1 cellular context compared by ENCODE assay signal in the genomic region with DNA sequence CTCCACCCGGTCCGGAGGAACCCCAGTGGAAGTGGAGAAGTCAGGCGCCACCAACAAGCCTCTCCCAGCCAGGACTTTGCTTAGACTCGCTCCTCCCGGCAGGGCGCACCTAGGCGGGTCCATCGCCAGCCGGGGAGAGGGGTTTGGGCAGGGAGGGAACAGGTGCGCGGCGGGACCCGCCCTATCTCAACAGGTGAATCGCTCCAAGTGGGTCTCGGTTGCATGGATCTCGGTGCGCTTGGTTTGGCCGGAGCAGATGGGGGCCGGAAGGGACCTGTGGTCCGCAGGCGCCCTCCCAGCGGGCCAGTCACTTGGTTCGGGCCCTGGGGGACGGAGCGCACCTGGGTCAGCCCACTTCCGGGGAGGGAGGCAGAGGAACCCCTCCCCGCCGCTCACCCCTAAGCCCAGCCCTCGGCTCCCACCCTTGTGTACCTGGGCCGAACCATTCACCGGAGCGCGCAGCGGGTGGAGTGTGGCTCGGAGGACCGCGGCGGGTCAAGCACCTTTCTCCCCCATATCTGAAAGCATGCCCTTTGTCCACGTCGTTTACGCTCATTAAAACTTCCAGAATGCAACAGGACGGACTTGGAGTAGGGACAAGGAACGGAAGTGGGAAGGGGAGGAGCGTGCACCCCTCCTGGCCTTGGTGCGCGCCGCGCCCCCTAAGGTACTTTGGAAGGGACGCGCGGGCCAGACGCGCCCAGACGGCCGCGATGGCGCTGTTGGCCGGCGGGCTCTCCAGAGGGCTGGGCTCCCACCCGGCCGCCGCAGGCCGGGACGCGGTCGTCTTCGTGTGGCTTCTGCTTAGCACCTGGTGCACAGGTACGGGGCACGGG.
A peak's percentile ranks its signal among the peaks of the same experiment; 100 is the strongest.
TF ChIP-seq lines count a peak whose summit lies in the region.

A gene with protein sequence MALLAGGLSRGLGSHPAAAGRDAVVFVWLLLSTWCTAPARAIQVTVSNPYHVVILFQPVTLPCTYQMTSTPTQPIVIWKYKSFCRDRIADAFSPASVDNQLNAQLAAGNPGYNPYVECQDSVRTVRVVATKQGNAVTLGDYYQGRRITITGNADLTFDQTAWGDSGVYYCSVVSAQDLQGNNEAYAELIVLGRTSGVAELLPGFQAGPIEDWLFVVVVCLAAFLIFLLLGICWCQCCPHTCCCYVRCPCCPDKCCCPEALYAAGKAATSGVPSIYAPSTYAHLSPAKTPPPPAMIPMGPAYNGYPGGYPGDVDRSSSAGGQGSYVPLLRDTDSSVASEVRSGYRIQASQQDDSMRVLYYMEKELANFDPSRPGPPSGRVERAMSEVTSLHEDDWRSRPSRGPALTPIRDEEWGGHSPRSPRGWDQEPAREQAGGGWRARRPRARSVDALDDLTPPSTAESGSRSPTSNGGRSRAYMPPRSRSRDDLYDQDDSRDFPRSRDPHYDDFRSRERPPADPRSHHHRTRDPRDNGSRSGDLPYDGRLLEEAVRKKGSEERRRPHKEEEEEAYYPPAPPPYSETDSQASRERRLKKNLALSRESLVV (plus strand): TSS at position 693 of the 836 bp plus-strand sequence. CDS start 21 bp downstream, at position 714.

TF ChIP-seq in HepG2, 621 proteins besides CTCF, POLR2A, EP300 and RAD21 (continued from another document and continues in another):
- TF ChIP-seq, protein P1, sequence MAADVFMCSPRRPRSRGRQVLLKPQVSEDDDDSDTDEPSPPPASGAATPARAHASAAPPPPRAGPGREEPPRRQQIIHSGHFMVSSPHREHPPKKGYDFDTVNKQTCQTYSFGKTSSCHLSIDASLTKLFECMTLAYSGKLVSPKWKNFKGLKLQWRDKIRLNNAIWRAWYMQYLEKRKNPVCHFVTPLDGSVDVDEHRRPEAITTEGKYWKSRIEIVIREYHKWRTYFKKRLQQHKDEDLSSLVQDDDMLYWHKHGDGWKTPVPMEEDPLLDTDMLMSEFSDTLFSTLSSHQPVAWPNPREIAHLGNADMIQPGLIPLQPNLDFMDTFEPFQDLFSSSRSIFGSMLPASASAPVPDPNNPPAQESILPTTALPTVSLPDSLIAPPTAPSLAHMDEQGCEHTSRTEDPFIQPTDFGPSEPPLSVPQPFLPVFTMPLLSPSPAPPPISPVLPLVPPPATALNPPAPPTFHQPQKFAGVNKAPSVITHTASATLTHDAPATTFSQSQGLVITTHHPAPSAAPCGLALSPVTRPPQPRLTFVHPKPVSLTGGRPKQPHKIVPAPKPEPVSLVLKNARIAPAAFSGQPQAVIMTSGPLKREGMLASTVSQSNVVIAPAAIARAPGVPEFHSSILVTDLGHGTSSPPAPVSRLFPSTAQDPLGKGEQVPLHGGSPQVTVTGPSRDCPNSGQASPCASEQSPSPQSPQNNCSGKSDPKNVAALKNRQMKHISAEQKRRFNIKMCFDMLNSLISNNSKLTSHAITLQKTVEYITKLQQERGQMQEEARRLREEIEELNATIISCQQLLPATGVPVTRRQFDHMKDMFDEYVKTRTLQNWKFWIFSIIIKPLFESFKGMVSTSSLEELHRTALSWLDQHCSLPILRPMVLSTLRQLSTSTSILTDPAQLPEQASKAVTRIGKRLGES (CRISPR knock-in tag; IDR thresholded peaks at IDR 0.05; ENCODE audit: borderline replicate concordance) = peak; percentile 80
- TF ChIP-seq EHMT2 (IDR thresholded peaks at IDR 0.05; ENCODE audit: borderline replicate concordance, low read depth, low read length) (no peak), KDM3A (CRISPR knock-in tag; IDR thresholded peaks at IDR 0.05; ENCODE audit: low read depth) (peak; percentile 41; the same call in 1 of the 2 replicates), GABPA (IDR thresholded peaks at IDR 0.05; ENCODE audit: low read depth, low read length) (peak; percentile 78), GABPA (CRISPR knock-in tag; IDR thresholded peaks at IDR 0.05; ENCODE audit: low read depth) (peak; percentile 92), ONECUT2 (CRISPR knock-in tag; IDR thresholded peaks at IDR 0.05) (no peak), ATF1 (CRISPR knock-in tag; IDR thresholded peaks at IDR 0.05) (no peak), MIER2 (CRISPR knock-in tag; IDR thresholded peaks at IDR 0.05) (peak; percentile 50; the same call in 1 of the 2 replicates), MED13 (CRISPR knock-in tag; IDR thresholded peaks at IDR 0.05) (peak; percentile 63; the same call in 1 of the 2 replicates), TARDBP (CRISPR knock-in tag; IDR thresholded peaks at IDR 0.05) (peak; percentile 96), ZNF598 (CRISPR knock-in tag; IDR thresholded peaks at IDR 0.05; ENCODE audit: borderline replicate concordance) (no peak), SSRP1 (CRISPR knock-in tag; IDR thresholded peaks at IDR 0.05) (no peak), POLR2G (IDR thresholded peaks at IDR 0.05; ENCODE audit: low read depth, low read length) (peak; percentile 99), RBM22 (optimal IDR thresholded peaks at IDR 0.05; ENCODE audit: low read length) (peak; percentile 69), ZNF510 (CRISPR knock-in tag; IDR thresholded peaks at IDR 0.05; ENCODE audit: low read depth) (0 out of 2 replicates have a peak, but pooled peaks have one; percentile 22), REL (CRISPR knock-in tag; conservative IDR thresholded peaks at IDR 0.05) (peak; percentile 96), SIX4 (CRISPR knock-in tag; IDR thresholded peaks at IDR 0.05) (0 out of 2 replicates have a peak, but pooled peaks have one; percentile 28), HNRNPLL (IDR thresholded peaks at IDR 0.05; ENCODE audit: low read depth, low read length, poor library complexity, severe bottlenecking) (peak; percentile 92), XRCC5 (optimal IDR thresholded peaks at IDR 0.05; ENCODE audit: low read length) (peak; percentile 13), XBP1 (CRISPR knock-in tag; IDR thresholded peaks at IDR 0.05) (no peak), ZNF674 (CRISPR knock-in tag; IDR thresholded peaks at IDR 0.05; ENCODE audit: low read depth) (peak; percentile 98), ZSCAN21 (CRISPR knock-in tag; IDR thresholded peaks at IDR 0.05; ENCODE audit: borderline replicate concordance) (peak; percentile 57), ZNF547 (CRISPR knock-in tag; IDR thresholded peaks at IDR 0.05) (0 out of 2 replicates have a peak, but pooled peaks have one; percentile 88), ZMYM2 (CRISPR knock-in tag; IDR thresholded peaks at IDR 0.05) (0 out of 2 replicates have a peak, but pooled peaks have one; percentile 24), SALL1 (CRISPR knock-in tag; IDR thresholded peaks at IDR 0.05) (peak; percentile 73), SIN3A (IDR thresholded peaks at IDR 0.05; ENCODE audit: borderline replicate concordance, low read depth, low read length) (peak; percentile 52; the same call in 1 of the 2 replicates), SRSF1 (optimal IDR thresholded peaks at IDR 0.05; ENCODE audit: low read depth, low read length) (peak; percentile 17), SATB2 (CRISPR knock-in tag; IDR thresholded peaks at IDR 0.05) (no peak), HOXA9 (CRISPR knock-in tag; IDR thresholded peaks at IDR 0.05; ENCODE audit: borderline replicate concordance) (peak; percentile 68)
- TF ChIP-seq, protein P2, sequence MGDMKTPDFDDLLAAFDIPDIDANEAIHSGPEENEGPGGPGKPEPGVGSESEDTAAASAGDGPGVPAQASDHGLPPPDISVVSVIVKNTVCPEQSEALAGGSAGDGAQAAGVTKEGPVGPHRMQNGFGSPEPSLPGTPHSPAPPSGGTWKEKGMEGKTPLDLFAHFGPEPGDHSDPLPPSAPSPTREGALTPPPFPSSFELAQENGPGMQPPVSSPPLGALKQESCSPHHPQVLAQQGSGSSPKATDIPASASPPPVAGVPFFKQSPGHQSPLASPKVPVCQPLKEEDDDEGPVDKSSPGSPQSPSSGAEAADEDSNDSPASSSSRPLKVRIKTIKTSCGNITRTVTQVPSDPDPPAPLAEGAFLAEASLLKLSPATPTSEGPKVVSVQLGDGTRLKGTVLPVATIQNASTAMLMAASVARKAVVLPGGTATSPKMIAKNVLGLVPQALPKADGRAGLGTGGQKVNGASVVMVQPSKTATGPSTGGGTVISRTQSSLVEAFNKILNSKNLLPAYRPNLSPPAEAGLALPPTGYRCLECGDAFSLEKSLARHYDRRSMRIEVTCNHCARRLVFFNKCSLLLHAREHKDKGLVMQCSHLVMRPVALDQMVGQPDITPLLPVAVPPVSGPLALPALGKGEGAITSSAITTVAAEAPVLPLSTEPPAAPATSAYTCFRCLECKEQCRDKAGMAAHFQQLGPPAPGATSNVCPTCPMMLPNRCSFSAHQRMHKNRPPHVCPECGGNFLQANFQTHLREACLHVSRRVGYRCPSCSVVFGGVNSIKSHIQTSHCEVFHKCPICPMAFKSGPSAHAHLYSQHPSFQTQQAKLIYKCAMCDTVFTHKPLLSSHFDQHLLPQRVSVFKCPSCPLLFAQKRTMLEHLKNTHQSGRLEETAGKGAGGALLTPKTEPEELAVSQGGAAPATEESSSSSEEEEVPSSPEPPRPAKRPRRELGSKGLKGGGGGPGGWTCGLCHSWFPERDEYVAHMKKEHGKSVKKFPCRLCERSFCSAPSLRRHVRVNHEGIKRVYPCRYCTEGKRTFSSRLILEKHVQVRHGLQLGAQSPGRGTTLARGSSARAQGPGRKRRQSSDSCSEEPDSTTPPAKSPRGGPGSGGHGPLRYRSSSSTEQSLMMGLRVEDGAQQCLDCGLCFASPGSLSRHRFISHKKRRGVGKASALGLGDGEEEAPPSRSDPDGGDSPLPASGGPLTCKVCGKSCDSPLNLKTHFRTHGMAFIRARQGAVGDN (CRISPR knock-in tag; IDR thresholded peaks at IDR 0.05) = peak; percentile 72
- TF ChIP-seq, protein P3, sequence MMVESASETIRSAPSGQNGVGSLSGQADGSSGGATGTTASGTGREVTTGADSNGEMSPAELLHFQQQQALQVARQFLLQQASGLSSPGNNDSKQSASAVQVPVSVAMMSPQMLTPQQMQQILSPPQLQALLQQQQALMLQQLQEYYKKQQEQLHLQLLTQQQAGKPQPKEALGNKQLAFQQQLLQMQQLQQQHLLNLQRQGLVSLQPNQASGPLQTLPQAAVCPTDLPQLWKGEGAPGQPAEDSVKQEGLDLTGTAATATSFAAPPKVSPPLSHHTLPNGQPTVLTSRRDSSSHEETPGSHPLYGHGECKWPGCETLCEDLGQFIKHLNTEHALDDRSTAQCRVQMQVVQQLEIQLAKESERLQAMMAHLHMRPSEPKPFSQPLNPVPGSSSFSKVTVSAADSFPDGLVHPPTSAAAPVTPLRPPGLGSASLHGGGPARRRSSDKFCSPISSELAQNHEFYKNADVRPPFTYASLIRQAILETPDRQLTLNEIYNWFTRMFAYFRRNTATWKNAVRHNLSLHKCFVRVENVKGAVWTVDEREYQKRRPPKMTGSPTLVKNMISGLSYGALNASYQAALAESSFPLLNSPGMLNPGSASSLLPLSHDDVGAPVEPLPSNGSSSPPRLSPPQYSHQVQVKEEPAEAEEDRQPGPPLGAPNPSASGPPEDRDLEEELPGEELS (CRISPR knock-in tag; IDR thresholded peaks at IDR 0.05) = peak; percentile 71
- TF ChIP-seq, protein P4, sequence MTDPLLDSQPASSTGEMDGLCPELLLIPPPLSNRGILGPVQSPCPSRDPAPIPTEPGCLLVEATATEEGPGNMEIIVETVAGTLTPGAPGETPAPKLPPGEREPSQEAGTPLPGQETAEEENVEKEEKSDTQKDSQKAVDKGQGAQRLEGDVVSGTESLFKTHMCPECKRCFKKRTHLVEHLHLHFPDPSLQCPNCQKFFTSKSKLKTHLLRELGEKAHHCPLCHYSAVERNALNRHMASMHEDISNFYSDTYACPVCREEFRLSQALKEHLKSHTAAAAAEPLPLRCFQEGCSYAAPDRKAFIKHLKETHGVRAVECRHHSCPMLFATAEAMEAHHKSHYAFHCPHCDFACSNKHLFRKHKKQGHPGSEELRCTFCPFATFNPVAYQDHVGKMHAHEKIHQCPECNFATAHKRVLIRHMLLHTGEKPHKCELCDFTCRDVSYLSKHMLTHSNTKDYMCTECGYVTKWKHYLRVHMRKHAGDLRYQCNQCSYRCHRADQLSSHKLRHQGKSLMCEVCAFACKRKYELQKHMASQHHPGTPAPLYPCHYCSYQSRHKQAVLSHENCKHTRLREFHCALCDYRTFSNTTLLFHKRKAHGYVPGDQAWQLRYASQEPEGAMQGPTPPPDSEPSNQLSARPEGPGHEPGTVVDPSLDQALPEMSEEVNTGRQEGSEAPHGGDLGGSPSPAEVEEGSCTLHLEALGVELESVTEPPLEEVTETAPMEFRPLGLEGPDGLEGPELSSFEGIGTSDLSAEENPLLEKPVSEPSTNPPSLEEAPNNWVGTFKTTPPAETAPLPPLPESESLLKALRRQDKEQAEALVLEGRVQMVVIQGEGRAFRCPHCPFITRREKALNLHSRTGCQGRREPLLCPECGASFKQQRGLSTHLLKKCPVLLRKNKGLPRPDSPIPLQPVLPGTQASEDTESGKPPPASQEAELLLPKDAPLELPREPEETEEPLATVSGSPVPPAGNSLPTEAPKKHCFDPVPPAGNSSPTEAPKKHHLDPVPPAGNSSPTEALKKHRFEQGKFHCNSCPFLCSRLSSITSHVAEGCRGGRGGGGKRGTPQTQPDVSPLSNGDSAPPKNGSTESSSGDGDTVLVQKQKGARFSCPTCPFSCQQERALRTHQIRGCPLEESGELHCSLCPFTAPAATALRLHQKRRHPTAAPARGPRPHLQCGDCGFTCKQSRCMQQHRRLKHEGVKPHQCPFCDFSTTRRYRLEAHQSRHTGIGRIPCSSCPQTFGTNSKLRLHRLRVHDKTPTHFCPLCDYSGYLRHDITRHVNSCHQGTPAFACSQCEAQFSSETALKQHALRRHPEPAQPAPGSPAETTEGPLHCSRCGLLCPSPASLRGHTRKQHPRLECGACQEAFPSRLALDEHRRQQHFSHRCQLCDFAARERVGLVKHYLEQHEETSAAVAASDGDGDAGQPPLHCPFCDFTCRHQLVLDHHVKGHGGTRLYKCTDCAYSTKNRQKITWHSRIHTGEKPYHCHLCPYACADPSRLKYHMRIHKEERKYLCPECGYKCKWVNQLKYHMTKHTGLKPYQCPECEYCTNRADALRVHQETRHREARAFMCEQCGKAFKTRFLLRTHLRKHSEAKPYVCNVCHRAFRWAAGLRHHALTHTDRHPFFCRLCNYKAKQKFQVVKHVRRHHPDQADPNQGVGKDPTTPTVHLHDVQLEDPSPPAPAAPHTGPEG (CRISPR knock-in tag; IDR thresholded peaks at IDR 0.05) = peak; percentile 66; the same call in 1 of the 2 replicates
- TF ChIP-seq, protein P5, sequence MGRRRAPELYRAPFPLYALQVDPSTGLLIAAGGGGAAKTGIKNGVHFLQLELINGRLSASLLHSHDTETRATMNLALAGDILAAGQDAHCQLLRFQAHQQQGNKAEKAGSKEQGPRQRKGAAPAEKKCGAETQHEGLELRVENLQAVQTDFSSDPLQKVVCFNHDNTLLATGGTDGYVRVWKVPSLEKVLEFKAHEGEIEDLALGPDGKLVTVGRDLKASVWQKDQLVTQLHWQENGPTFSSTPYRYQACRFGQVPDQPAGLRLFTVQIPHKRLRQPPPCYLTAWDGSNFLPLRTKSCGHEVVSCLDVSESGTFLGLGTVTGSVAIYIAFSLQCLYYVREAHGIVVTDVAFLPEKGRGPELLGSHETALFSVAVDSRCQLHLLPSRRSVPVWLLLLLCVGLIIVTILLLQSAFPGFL (CRISPR knock-in tag; IDR thresholded peaks at IDR 0.05) = peak; percentile 68; the same call in 1 of the 2 replicates
- TF ChIP-seq, protein P6, sequence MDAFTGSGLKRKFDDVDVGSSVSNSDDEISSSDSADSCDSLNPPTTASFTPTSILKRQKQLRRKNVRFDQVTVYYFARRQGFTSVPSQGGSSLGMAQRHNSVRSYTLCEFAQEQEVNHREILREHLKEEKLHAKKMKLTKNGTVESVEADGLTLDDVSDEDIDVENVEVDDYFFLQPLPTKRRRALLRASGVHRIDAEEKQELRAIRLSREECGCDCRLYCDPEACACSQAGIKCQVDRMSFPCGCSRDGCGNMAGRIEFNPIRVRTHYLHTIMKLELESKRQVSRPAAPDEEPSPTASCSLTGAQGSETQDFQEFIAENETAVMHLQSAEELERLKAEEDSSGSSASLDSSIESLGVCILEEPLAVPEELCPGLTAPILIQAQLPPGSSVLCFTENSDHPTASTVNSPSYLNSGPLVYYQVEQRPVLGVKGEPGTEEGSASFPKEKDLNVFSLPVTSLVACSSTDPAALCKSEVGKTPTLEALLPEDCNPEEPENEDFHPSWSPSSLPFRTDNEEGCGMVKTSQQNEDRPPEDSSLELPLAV (CRISPR knock-in tag; conservative IDR thresholded peaks at IDR 0.05; ENCODE audit: low read depth) = no peak
- TF ChIP-seq, protein P7, sequence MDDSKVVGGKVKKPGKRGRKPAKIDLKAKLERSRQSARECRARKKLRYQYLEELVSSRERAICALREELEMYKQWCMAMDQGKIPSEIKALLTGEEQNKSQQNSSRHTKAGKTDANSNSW (CRISPR knock-in tag; IDR thresholded peaks at IDR 0.05; ENCODE audit: borderline replicate concordance) = no peak
